ENCODE assay signal across 8 cellular contexts in genomic region chr1:167447521-167448136, GRCh38.
DNase-seq lines count a peak whose midpoint lies in the region; ATAC-seq, FAIRE-seq and TF ChIP-seq lines count a peak whose summit lies in the region.

No MANE protein-coding gene starts in this region.

- CTCF ChIA-PET in WTC11 (lab: Charles Lee): interaction anchor here (0.6 to 3.3 kb wide), 12 partner anchors 8 to 537 kb away, joined by 3 to 14 read pairs (median 4); no protein-coding TSS in a partner anchor

- ATAC-seq in GM18907 (IDR thresholded peaks at IDR 0.05; ENCODE audit: unreplicated experiment) (peak; percentile 76), HG03571 (IDR thresholded peaks at IDR 0.05; ENCODE audit: unreplicated experiment) (peak; percentile 65), WTC11 (peak; percentile 73)

- no peak overlapping the region for H3K4me3 Mint-ChIP-seq in WTC11

- H3K36me3 Mint-ChIP-seq in WTC11: no peaks in the 10 kb centered on the region

- DNase-seq in WTC11 (ENCODE audit: low spot score): no peak
- DNase-seq in colonic mucosa: peak; percentile 63
- peak; percentile 75 for DNase-seq in stimulated activated CD4-positive, alpha-beta T cell treated with anti-CD3 and anti-CD28 coated beads, Interleukin-4, amount 100 ng/mL, for 24 hours
- DNase-seq in hippocampal formation (lab: John Stamatoyannopoulos, UW): no peak
- DNase-seq in BE2C: no peak
- DNase-seq in kidney: no peak

- POLR2A ChIA-PET in WTC11 (lab: Charles Lee): no interaction called here

- TF ChIP-seq CTCF in WTC11 (IDR thresholded peaks at IDR 0.05): no peak
- no peak for TF ChIP-seq CTCF in colonic mucosa (IDR thresholded peaks at IDR 0.05)
- TF ChIP-seq CTCF in BE2C (IDR thresholded peaks at IDR 0.05; ENCODE audit: low read depth, low read length): no peak
- no peak for TF ChIP-seq CTCF in kidney (IDR thresholded peaks at IDR 0.05; ENCODE audit: borderline replicate concordance, extremely low read depth, insufficient read depth)

- no peak overlapping the region for H3K27ac Mint-ChIP-seq in WTC11

- no peaks in the 10 kb centered on the region for H3K36me3 ChIP-seq in colonic mucosa
- H3K36me3 ChIP-seq in BE2C: no peaks in the 10 kb centered on the region
- no peaks in the 10 kb centered on the region for H3K36me3 ChIP-seq in kidney (ENCODE audit: control insufficient read depth in 1 of 2, insufficient read depth in 2 of 2, low read length in 2 of 2)

- intact Hi-C loops in colonic mucosa (cut with DNase I): loop anchor here (10.0 kb wide), 1 partner anchor 87 kb away; no protein-coding TSS in a partner anchor
- intact Hi-C loops in kidney (cut with DNase I): loop anchor here (10.0 kb wide), 1 partner anchor 383 kb away; no protein-coding TSS in a partner anchor

- H3K9me3 Mint-ChIP-seq in WTC11: no peaks in the 10 kb centered on the region

- H3K9ac ChIP-seq in colonic mucosa (ENCODE audit: low read depth in 2 of 2, low read length in 2 of 2): peak overlapping the region in 1 of 2 donors; percentile 57
- no peak overlapping the region for H3K9ac ChIP-seq in kidney (ENCODE audit: low read length in 2 of 2)

- no peak overlapping the region for H3K4me3 ChIP-seq in colonic mucosa
- no peak overlapping the region for H3K4me3 ChIP-seq in BE2C (ENCODE audit: low read depth, low read length)
- no peak overlapping the region for H3K4me3 ChIP-seq in kidney (ENCODE audit: low read length in 2 of 2)

- H3K27ac ChIP-seq in colonic mucosa (peak overlapping the region; percentile 32), kidney (ENCODE audit: low read depth in 2 of 2, low read length in 2 of 2) (peak overlapping the region in 1 of 2 donors; percentile 14)

- no peak for FAIRE-seq in kidney (lab: Jason Lieb, UNC)

- H3K9me3 ChIP-seq in colonic mucosa: no peaks in the 10 kb centered on the region
- no peaks in the 10 kb centered on the region for H3K9me3 ChIP-seq in BE2C
- H3K9me3 ChIP-seq in kidney (ENCODE audit: control insufficient read depth in 1 of 2, low read length in 2 of 2): no peaks in the 10 kb centered on the region

- H3K27me3 ChIP-seq in colonic mucosa: no peaks in the 10 kb centered on the region
- no peaks in the 10 kb centered on the region for H3K27me3 ChIP-seq in BE2C

- H3K4me1 ChIP-seq in colonic mucosa (no peaks in the 10 kb centered on the region), BE2C (no peaks in the 10 kb centered on the region), kidney (ENCODE audit: control insufficient read depth in 1 of 2, insufficient read depth in 1 of 2, low read depth in 1 of 2, low read length in 2 of 2) (no peaks in the 10 kb centered on the region)

- H3K4me1 Mint-ChIP-seq in WTC11: peaks cover 9% of the 10 kb centered on the region

- H3K27me3 Mint-ChIP-seq in WTC11 (ENCODE audit: low read depth): peaks cover 6% of the 10 kb centered on the region

TF ChIP-seq in WTC11, 78 proteins besides CTCF, POLR2A, EP300 and RAD21:
- TF ChIP-seq AR (CRISPR knock-in tag; IDR thresholded peaks at IDR 0.05) (no peak), GRHL2 (CRISPR knock-in tag; IDR thresholded peaks at IDR 0.05; ENCODE audit: insufficient replicate concordance, severe bottlenecking) (no peak), SMAD4 (CRISPR knock-in tag; IDR thresholded peaks at IDR 0.05) (no peak), ZBTB43 (CRISPR knock-in tag; IDR thresholded peaks at IDR 0.05) (no peak)

Comparison
In these comparisons a context has a peak if more than half of its experiments do, and no peak if none do; other contexts are left out.
1. DNase-seq: peak in colonic mucosa (single experiment) and stimulated activated CD4-positive, alpha-beta T cell treated with anti-CD3 and anti-CD28 coated beads, Interleukin-4, amount 100 ng/mL, for 24 hours (single experiment); none in WTC11 (single experiment), hippocampal formation (0 of 2), BE2C (single experiment) and kidney (single experiment).
2. Peak in every context shown above with its lines, with median percentiles within 50 percentile points of each other: ATAC-seq.